ENCODE assay signal across 8 cellular contexts in genomic region chr10:77926566-77927342, GRCh38. TPM values are rescaled to one million over a fixed set of nuclear protein-coding genes. Genes with fewer than 3 reads are reported as not detected.
A peak's percentile ranks its signal among the peaks of the same experiment; 100 is the strongest.
DNase-seq lines count a peak whose midpoint lies in the region; ATAC-seq lines count a peak whose summit lies in the region.

Gene DLG5, minus strand, starts transcription at chr10:77926755. Its CDS starts 235 bp downstream, at chr10:77926520.

- H3K27me3 Mint-ChIP-seq in IgD-negative memory B cell, result peaks cover 32% of the 10 kb centered on the region
- peaks cover 51 to 72% (median 65%) of the 10 kb centered on the region in 3 donors for H3K27me3 Mint-ChIP-seq in naive B cell

- peak within 1 kb of the TSS; percentile 95 for H3K4me3 ChIP-seq in urinary bladder (ENCODE audit: low read depth, low read length)

- H3K27ac Mint-ChIP-seq in IgD-negative memory B cell (peak within 1 kb of the TSS in 1 of 3 donors; percentile 10), naive B cell (no peak within 1 kb of the TSS)

- H3K9me3 Mint-ChIP-seq in IgD-negative memory B cell (peaks cover 0 to 7% (median 0%) of the 10 kb centered on the region in 3 donors), naive B cell (peaks cover 0 to 11% (median 3%) of the 10 kb centered on the region in 7 donors)

- peaks cover 6 to 8% (median 6%) of the 10 kb centered on the region in 3 donors for H3K4me1 Mint-ChIP-seq in IgD-negative memory B cell
- peaks cover 4 to 15% (median 7%) of the 10 kb centered on the region in 3 donors for H3K4me1 Mint-ChIP-seq in naive B cell

- H3K4me1 ChIP-seq in urinary bladder (ENCODE audit: insufficient read depth), result no peaks in the 10 kb centered on the region

- ATAC-seq in GM21360 (IDR thresholded peaks at IDR 0.05; ENCODE audit: unreplicated experiment) (peak; percentile 68), naive B cell (ENCODE audit: low read depth in 2 of 2) (peak in 1 of 2 donors; percentile 14)

- H3K36me3 Mint-ChIP-seq in IgD-negative memory B cell, result no peaks in the 10 kb centered on the region
- H3K36me3 Mint-ChIP-seq in naive B cell, result peaks cover 0 to 4% of the 10 kb centered on the region in 2 donors

- no peaks in the 10 kb centered on the region for H3K36me3 ChIP-seq in urinary bladder (ENCODE audit: insufficient read depth)

- DNase-seq in DMS53 treated with DMSO at 0.1 percent for 48 hours (lab: John Stamatoyannopoulos, UW; ENCODE audit: unreplicated experiment), result peak; percentile 33
- DNase-seq in activated CD8-positive, alpha-beta memory T cell treated with anti-CD3 and anti-CD28 coated beads, Interleukin-2, amount 50 U/mL, for 4 hours, result peak; percentile 20
- DNase-seq in fibroblast of peridontal ligament (ENCODE audit: extremely low read depth), result peak; percentile 54
- DNase-seq in naive B cell, result no peak
- no peak for DNase-seq in NCI-H2029 treated with DMSO at 0.1 percent for 48 hours (lab: John Stamatoyannopoulos, UW)

- WGBS in urinary bladder, result 1% methylated on average over 82 of the region's 95 CpGs

- H3K4me3 Mint-ChIP-seq in IgD-negative memory B cell (peak within 1 kb of the TSS; percentile 53 to 93 (median 80)), naive B cell (peak within 1 kb of the TSS; percentile 51 to 90 (median 76))

- peak within 1 kb of the TSS; percentile 79 for H3K27ac ChIP-seq in urinary bladder (ENCODE audit: low read depth)

RNA-seq across cellular contexts. Expression of gene DLG5, which starts in this region (rescaled TPM):
- polyA plus RNA-seq in IgD-negative memory B cell, result 0.10 TPM
- polyA plus RNA-seq in naive B cell (ENCODE audit: low read depth in 6 of 6), result under 1 TPM in 1 of 6 donors, not detected in 5; 0.09 TPM
- 30.3 TPM for total RNA-seq in urinary bladder
- polyA plus RNA-seq in urinary bladder, result 36.9 TPM

Comparison
In these comparisons a context has a peak if more than half of its experiments do, and no peak if none do; other contexts are left out.
1. RNA of gene DLG5 (polyA plus RNA-seq): 36.9 TPM in urinary bladder (single experiment); 0.10 TPM in IgD-negative memory B cell (single experiment) and 0.09 TPM in naive B cell; every median in the first group is over 10 times any median in the second.
2. DNase-seq: peak in DMS53 treated with DMSO at 0.1 percent for 48 hours (single experiment), activated CD8-positive, alpha-beta memory T cell treated with anti-CD3 and anti-CD28 coated beads, Interleukin-2, amount 50 U/mL, for 4 hours (single experiment) and fibroblast of peridontal ligament (single experiment); none in naive B cell (single experiment) and NCI-H2029 treated with DMSO at 0.1 percent for 48 hours (single experiment).